1 cellular context compared by ENCODE assay signal in the genomic region with DNA sequence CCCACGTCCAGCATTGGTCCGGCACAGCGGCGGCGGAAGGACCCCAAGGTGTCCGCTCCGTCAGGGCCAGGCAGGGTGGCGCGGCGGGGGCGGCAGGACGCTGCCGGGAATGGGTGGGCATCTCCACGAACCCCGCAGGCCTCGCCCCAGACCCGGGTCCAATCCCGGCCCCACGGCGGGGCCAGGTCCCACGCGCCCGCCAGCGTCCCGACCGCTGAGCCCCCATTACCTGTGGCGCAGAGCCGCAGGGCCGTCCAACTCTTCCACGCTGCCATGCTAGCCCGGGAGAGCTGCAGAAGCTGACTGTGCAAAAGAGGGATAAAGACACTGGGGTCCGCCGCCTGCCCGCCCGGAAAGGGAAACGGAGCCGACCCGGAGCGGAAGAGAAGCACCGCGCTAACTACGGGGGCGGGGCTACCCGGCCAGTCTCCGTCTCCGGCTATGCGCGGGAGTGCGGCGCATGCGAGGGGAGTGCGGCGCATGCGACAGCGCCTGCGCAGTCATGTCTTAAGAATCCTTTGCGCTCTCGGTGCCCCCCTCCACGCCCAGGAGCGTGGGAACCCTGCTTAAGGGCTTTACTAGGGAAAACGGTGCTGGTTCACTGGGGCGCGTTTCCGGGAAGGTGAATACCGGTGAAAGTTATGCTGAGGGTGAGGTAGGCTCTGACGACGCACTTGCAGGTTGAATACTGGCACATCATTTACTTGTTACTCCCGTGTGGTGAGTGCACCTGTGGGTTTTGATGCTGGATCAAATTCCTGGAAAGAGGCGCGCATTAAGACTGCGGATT.
A peak's percentile ranks its signal among the peaks of the same experiment; 100 is the strongest.
TF ChIP-seq lines count a peak whose summit lies in the region.

A gene with protein sequence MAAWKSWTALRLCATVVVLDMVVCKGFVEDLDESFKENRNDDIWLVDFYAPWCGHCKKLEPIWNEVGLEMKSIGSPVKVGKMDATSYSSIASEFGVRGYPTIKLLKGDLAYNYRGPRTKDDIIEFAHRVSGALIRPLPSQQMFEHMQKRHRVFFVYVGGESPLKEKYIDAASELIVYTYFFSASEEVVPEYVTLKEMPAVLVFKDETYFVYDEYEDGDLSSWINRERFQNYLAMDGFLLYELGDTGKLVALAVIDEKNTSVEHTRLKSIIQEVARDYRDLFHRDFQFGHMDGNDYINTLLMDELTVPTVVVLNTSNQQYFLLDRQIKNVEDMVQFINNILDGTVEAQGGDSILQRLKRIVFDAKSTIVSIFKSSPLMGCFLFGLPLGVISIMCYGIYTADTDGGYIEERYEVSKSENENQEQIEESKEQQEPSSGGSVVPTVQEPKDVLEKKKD (minus strand): TSS at position 402 of the 790 bp plus-strand sequence. CDS start 127 bp downstream, at position 275.

TF ChIP-seq in HEK293, 187 proteins besides CTCF, POLR2A, EP300 and RAD21 (continued from another document):
- TF ChIP-seq, protein P1, sequence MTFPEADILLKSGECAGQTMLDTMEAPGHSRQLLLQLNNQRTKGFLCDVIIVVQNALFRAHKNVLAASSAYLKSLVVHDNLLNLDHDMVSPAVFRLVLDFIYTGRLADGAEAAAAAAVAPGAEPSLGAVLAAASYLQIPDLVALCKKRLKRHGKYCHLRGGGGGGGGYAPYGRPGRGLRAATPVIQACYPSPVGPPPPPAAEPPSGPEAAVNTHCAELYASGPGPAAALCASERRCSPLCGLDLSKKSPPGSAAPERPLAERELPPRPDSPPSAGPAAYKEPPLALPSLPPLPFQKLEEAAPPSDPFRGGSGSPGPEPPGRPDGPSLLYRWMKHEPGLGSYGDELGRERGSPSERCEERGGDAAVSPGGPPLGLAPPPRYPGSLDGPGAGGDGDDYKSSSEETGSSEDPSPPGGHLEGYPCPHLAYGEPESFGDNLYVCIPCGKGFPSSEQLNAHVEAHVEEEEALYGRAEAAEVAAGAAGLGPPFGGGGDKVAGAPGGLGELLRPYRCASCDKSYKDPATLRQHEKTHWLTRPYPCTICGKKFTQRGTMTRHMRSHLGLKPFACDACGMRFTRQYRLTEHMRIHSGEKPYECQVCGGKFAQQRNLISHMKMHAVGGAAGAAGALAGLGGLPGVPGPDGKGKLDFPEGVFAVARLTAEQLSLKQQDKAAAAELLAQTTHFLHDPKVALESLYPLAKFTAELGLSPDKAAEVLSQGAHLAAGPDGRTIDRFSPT (tag by site-specific recombination; IDR thresholded peaks at IDR 0.05): peak; percentile 64; the same call in 1 of the 2 replicates
- TF ChIP-seq GLIS2 (tag by site-specific recombination; IDR thresholded peaks at IDR 0.05): peak; percentile 50; the same call in 1 of the 2 replicates
- TF ChIP-seq ZBTB7A (tag by site-specific recombination; IDR thresholded peaks at IDR 0.05; ENCODE audit: low read depth): no peak
- 0 out of 2 replicates have a peak, but pooled peaks have one; percentile 26 for TF ChIP-seq ZNF629 (tag by site-specific recombination; IDR thresholded peaks at IDR 0.05)
- TF ChIP-seq ZBTB17 (tag by site-specific recombination; IDR thresholded peaks at IDR 0.05): peak; percentile 63
- TF ChIP-seq ZBTB21 (tag by site-specific recombination; IDR thresholded peaks at IDR 0.05): no peak
- no peak for TF ChIP-seq ZNF473 (tag by site-specific recombination; IDR thresholded peaks at IDR 0.05)
- TF ChIP-seq, protein P2, sequence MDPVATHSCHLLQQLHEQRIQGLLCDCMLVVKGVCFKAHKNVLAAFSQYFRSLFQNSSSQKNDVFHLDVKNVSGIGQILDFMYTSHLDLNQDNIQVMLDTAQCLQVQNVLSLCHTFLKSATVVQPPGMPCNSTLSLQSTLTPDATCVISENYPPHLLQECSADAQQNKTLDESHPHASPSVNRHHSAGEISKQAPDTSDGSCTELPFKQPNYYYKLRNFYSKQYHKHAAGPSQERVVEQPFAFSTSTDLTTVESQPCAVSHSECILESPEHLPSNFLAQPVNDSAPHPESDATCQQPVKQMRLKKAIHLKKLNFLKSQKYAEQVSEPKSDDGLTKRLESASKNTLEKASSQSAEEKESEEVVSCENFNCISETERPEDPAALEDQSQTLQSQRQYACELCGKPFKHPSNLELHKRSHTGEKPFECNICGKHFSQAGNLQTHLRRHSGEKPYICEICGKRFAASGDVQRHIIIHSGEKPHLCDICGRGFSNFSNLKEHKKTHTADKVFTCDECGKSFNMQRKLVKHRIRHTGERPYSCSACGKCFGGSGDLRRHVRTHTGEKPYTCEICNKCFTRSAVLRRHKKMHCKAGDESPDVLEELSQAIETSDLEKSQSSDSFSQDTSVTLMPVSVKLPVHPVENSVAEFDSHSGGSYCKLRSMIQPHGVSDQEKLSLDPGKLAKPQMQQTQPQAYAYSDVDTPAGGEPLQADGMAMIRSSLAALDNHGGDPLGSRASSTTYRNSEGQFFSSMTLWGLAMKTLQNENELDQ (tag by site-specific recombination; IDR thresholded peaks at IDR 0.05; ENCODE audit: low read depth): no peak
- no peak for TF ChIP-seq ZNF416 (tag by site-specific recombination; IDR thresholded peaks at IDR 0.05)
- TF ChIP-seq, protein P3, sequence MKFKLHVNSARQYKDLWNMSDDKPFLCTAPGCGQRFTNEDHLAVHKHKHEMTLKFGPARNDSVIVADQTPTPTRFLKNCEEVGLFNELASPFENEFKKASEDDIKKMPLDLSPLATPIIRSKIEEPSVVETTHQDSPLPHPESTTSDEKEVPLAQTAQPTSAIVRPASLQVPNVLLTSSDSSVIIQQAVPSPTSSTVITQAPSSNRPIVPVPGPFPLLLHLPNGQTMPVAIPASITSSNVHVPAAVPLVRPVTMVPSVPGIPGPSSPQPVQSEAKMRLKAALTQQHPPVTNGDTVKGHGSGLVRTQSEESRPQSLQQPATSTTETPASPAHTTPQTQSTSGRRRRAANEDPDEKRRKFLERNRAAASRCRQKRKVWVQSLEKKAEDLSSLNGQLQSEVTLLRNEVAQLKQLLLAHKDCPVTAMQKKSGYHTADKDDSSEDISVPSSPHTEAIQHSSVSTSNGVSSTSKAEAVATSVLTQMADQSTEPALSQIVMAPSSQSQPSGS (tag by site-specific recombination; IDR thresholded peaks at IDR 0.05; ENCODE audit: low read depth): no peak
- TF ChIP-seq OSR2 (tag by site-specific recombination; IDR thresholded peaks at IDR 0.05): peak; percentile 56
- TF ChIP-seq, protein P4, sequence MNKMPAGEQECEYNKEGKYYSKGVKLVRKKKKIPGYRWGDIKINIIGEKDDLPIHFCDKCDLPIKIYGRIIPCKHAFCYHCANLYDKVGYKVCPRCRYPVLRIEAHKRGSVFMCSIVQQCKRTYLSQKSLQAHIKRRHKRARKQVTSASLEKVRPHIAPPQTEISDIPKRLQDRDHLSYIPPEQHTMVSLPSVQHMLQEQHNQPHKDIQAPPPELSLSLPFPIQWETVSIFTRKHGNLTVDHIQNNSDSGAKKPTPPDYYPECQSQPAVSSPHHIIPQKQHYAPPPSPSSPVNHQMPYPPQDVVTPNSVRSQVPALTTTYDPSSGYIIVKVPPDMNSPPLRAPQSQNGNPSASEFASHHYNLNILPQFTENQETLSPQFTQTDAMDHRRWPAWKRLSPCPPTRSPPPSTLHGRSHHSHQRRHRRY (tag by site-specific recombination; IDR thresholded peaks at IDR 0.05): no peak
- TF ChIP-seq ZFP41 (tag by site-specific recombination; IDR thresholded peaks at IDR 0.05; ENCODE audit: borderline replicate concordance): no peak
- TF ChIP-seq, protein P5, sequence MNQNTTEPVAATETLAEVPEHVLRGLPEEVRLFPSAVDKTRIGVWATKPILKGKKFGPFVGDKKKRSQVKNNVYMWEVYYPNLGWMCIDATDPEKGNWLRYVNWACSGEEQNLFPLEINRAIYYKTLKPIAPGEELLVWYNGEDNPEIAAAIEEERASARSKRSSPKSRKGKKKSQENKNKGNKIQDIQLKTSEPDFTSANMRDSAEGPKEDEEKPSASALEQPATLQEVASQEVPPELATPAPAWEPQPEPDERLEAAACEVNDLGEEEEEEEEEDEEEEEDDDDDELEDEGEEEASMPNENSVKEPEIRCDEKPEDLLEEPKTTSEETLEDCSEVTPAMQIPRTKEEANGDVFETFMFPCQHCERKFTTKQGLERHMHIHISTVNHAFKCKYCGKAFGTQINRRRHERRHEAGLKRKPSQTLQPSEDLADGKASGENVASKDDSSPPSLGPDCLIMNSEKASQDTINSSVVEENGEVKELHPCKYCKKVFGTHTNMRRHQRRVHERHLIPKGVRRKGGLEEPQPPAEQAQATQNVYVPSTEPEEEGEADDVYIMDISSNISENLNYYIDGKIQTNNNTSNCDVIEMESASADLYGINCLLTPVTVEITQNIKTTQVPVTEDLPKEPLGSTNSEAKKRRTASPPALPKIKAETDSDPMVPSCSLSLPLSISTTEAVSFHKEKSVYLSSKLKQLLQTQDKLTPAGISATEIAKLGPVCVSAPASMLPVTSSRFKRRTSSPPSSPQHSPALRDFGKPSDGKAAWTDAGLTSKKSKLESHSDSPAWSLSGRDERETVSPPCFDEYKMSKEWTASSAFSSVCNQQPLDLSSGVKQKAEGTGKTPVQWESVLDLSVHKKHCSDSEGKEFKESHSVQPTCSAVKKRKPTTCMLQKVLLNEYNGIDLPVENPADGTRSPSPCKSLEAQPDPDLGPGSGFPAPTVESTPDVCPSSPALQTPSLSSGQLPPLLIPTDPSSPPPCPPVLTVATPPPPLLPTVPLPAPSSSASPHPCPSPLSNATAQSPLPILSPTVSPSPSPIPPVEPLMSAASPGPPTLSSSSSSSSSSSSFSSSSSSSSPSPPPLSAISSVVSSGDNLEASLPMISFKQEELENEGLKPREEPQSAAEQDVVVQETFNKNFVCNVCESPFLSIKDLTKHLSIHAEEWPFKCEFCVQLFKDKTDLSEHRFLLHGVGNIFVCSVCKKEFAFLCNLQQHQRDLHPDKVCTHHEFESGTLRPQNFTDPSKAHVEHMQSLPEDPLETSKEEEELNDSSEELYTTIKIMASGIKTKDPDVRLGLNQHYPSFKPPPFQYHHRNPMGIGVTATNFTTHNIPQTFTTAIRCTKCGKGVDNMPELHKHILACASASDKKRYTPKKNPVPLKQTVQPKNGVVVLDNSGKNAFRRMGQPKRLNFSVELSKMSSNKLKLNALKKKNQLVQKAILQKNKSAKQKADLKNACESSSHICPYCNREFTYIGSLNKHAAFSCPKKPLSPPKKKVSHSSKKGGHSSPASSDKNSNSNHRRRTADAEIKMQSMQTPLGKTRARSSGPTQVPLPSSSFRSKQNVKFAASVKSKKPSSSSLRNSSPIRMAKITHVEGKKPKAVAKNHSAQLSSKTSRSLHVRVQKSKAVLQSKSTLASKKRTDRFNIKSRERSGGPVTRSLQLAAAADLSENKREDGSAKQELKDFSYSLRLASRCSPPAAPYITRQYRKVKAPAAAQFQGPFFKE (tag by site-specific recombination; IDR thresholded peaks at IDR 0.05; ENCODE audit: borderline replicate concordance): no peak
- peak; percentile 20; the same call in 1 of the 2 replicates for TF ChIP-seq IKZF3 (tag by site-specific recombination; IDR thresholded peaks at IDR 0.05)
- TF ChIP-seq ZNF426 (tag by site-specific recombination; IDR thresholded peaks at IDR 0.05): no peak
- TF ChIP-seq ZNF791 (tag by site-specific recombination; IDR thresholded peaks at IDR 0.05): no peak
- TF ChIP-seq GFI1B (tag by site-specific recombination; IDR thresholded peaks at IDR 0.05): no peak
- TF ChIP-seq ZNF549 (tag by site-specific recombination; IDR thresholded peaks at IDR 0.05): no peak
- TF ChIP-seq ZNF660 (tag by site-specific recombination; IDR thresholded peaks at IDR 0.05): no peak
- TF ChIP-seq ZNF48 (tag by site-specific recombination; IDR thresholded peaks at IDR 0.05): no peak
- TF ChIP-seq ZIC2 (tag by site-specific recombination; IDR thresholded peaks at IDR 0.05): peak; percentile 25; the same call in 1 of the 2 replicates
- no peak for TF ChIP-seq ZSCAN23 (tag by site-specific recombination; IDR thresholded peaks at IDR 0.05)
- TF ChIP-seq ZNF600 (tag by site-specific recombination; IDR thresholded peaks at IDR 0.05): no peak; the same call in 1 of the 2 replicates
- peak; percentile 63; the same call in 1 of the 2 replicates for TF ChIP-seq KLF9 (tag by site-specific recombination; IDR thresholded peaks at IDR 0.05; ENCODE audit: low read depth)
- no peak for TF ChIP-seq ZNF843 (tag by site-specific recombination; IDR thresholded peaks at IDR 0.05)
- no peak for TF ChIP-seq ZNF530 (tag by site-specific recombination; IDR thresholded peaks at IDR 0.05; ENCODE audit: low read depth)
- peak; percentile 69 for TF ChIP-seq SP2 (tag by site-specific recombination; IDR thresholded peaks at IDR 0.05)
- TF ChIP-seq ZNF747 (tag by site-specific recombination; IDR thresholded peaks at IDR 0.05): no peak
- TF ChIP-seq, protein P6, sequence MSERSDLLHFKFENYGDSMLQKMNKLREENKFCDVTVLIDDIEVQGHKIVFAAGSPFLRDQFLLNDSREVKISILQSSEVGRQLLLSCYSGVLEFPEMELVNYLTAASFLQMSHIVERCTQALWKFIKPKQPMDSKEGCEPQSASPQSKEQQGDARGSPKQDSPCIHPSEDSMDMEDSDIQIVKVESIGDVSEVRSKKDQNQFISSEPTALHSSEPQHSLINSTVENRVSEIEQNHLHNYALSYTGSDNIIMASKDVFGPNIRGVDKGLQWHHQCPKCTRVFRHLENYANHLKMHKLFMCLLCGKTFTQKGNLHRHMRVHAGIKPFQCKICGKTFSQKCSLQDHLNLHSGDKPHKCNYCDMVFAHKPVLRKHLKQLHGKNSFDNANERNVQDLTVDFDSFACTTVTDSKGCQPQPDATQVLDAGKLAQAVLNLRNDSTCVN (tag by site-specific recombination; optimal IDR thresholded peaks at IDR 0.05): peak; percentile 71
- TF ChIP-seq, protein P7, sequence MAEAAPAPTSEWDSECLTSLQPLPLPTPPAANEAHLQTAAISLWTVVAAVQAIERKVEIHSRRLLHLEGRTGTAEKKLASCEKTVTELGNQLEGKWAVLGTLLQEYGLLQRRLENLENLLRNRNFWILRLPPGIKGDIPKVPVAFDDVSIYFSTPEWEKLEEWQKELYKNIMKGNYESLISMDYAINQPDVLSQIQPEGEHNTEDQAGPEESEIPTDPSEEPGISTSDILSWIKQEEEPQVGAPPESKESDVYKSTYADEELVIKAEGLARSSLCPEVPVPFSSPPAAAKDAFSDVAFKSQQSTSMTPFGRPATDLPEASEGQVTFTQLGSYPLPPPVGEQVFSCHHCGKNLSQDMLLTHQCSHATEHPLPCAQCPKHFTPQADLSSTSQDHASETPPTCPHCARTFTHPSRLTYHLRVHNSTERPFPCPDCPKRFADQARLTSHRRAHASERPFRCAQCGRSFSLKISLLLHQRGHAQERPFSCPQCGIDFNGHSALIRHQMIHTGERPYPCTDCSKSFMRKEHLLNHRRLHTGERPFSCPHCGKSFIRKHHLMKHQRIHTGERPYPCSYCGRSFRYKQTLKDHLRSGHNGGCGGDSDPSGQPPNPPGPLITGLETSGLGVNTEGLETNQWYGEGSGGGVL (tag by site-specific recombination; IDR thresholded peaks at IDR 0.05): no peak
- TF ChIP-seq ZFHX2 (tag by site-specific recombination; conservative IDR thresholded peaks at IDR 0.05): peak; percentile 41
- TF ChIP-seq, protein P8, sequence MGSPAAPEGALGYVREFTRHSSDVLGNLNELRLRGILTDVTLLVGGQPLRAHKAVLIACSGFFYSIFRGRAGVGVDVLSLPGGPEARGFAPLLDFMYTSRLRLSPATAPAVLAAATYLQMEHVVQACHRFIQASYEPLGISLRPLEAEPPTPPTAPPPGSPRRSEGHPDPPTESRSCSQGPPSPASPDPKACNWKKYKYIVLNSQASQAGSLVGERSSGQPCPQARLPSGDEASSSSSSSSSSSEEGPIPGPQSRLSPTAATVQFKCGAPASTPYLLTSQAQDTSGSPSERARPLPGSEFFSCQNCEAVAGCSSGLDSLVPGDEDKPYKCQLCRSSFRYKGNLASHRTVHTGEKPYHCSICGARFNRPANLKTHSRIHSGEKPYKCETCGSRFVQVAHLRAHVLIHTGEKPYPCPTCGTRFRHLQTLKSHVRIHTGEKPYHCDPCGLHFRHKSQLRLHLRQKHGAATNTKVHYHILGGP (tag by site-specific recombination; IDR thresholded peaks at IDR 0.05): peak; percentile 90
- no peak for TF ChIP-seq ZNF785 (tag by site-specific recombination; IDR thresholded peaks at IDR 0.05)
- no peak for TF ChIP-seq KLF7 (tag by site-specific recombination; IDR thresholded peaks at IDR 0.05; ENCODE audit: borderline replicate concordance)
TF ChIP-seq in HEK293: peak in this region for 26.
